Comparison of ENCODE assay signal across 7 cellular contexts in genomic region chr3:50777680-50778079, GRCh38.
"Had no signal": no experiment of that assay in that cellular context is flagged by ENCODE, and none has a peak within 500 bp of the region (broad histone marks: within the 10 kb centered on the region; RNA-seq: fewer than 3 reads in every experiment).

No MANE protein-coding gene starts in this region.

- DNase-seq: GDM1, GF-D8 had no signal

- H3K4me3 ChIP-seq: GM12878 had no signal

- FAIRE-seq: G401.6, GM12878, GM12891, GM18507, GM19239 had no signal
